18 cellular contexts compared by ENCODE assay signal in genomic region chr3:193509103-193509965, GRCh38. TPM values are rescaled to one million over a fixed set of nuclear protein-coding genes. Genes with fewer than 3 reads are reported as not detected.
"Had no signal": no experiment of that assay in that cellular context is flagged by ENCODE, and none has a peak within 500 bp of the region (broad histone marks: within the 10 kb centered on the region; RNA-seq: fewer than 3 reads in every experiment).

No MANE protein-coding gene starts in this region.

- H3K4me3 Mint-ChIP-seq: activated naive CD4-positive, alpha-beta T cell treated with anti-CD3 and anti-CD28 coated beads, Interleukin-2, amount 50 U/mL, for 24 hours; neural progenitor cell; stimulated activated memory B cell treated with anti-CD40 and anti-IgM and Interleukin-4, amounts not matched to agents 10 μg/mL and 1 μg/mL and 100 μg/mL, for 72 hours had no signal

- H3K27ac Mint-ChIP-seq: activated naive CD4-positive, alpha-beta T cell treated with anti-CD3 and anti-CD28 coated beads, Interleukin-2, amount 50 U/mL, for 24 hours; neural progenitor cell; stimulated activated memory B cell treated with anti-CD40 and anti-IgM and Interleukin-4, amounts not matched to agents 10 μg/mL and 1 μg/mL and 100 μg/mL, for 72 hours had no signal

- H3K27me3 ChIP-seq: brain microvascular endothelial cell, neural progenitor cell, pancreas had no signal

- DNase-seq: activated CD4-positive, alpha-beta T cell treated with anti-CD3 and anti-CD28 coated beads for 4 hours; activated CD8-positive, alpha-beta memory T cell treated with anti-CD3 and anti-CD28 coated beads for 24 hours; amniotic stem cell; brain microvascular endothelial cell; heart left ventricle; left ventricle myocardium inferior; pancreas; right cardiac atrium; T-helper 1 cell had no signal

- H3K4me1 Mint-ChIP-seq: activated naive CD4-positive, alpha-beta T cell treated with anti-CD3 and anti-CD28 coated beads, Interleukin-2, amount 50 U/mL, for 24 hours; neural progenitor cell; stimulated activated memory B cell treated with anti-CD40 and anti-IgM and Interleukin-4, amounts not matched to agents 10 μg/mL and 1 μg/mL and 100 μg/mL, for 72 hours had no signal

- H3K9me3 Mint-ChIP-seq: activated naive CD4-positive, alpha-beta T cell treated with anti-CD3 and anti-CD28 coated beads, Interleukin-2, amount 50 U/mL, for 24 hours; neural progenitor cell; stimulated activated memory B cell treated with anti-CD40 and anti-IgM and Interleukin-4, amounts not matched to agents 10 μg/mL and 1 μg/mL and 100 μg/mL, for 72 hours had no signal

- FAIRE-seq: frontal cortex, islet of Langerhans, pancreas had no signal

- ATAC-seq: heart left ventricle; pancreas; right cardiac atrium; stimulated activated memory B cell treated with anti-CD40 and anti-IgM and Interleukin-4, amounts not matched to agents 10 μg/mL and 1 μg/mL and 100 μg/mL, for 72 hours had no signal

- H3K4me2 ChIP-seq: neural progenitor cell had no signal

- H3K27ac ChIP-seq: brain microvascular endothelial cell, heart left ventricle, left ventricle myocardium inferior, neural progenitor cell, pancreas, SK-N-MC had no signal

- H3K36me3 Mint-ChIP-seq: activated naive CD4-positive, alpha-beta T cell treated with anti-CD3 and anti-CD28 coated beads, Interleukin-2, amount 50 U/mL, for 24 hours; neural progenitor cell; stimulated activated memory B cell treated with anti-CD40 and anti-IgM and Interleukin-4, amounts not matched to agents 10 μg/mL and 1 μg/mL and 100 μg/mL, for 72 hours had no signal

- H3K27me3 Mint-ChIP-seq: activated naive CD4-positive, alpha-beta T cell treated with anti-CD3 and anti-CD28 coated beads, Interleukin-2, amount 50 U/mL, for 24 hours; stimulated activated memory B cell treated with anti-CD40 and anti-IgM and Interleukin-4, amounts not matched to agents 10 μg/mL and 1 μg/mL and 100 μg/mL, for 72 hours had no signal

- H3K4me1 ChIP-seq: heart left ventricle, left ventricle myocardium inferior, neural progenitor cell, pancreas had no signal

- H3K4me3 ChIP-seq: heart left ventricle, left ventricle myocardium inferior, neural progenitor cell, pancreas, SK-N-MC had no signal

- H3K9ac ChIP-seq: neural progenitor cell had no signal

- H3K36me3 ChIP-seq: brain microvascular endothelial cell, heart left ventricle, left ventricle myocardium inferior, neural progenitor cell, pancreas had no signal

RNA-seq across cellular contexts. Expression of gene ATP13A4, which starts 45.4 kb away (rescaled TPM):
- total RNA-seq: chondrocyte, dermis microvascular lymphatic vessel endothelial cell, mesenteric fat pad had no signal
- polyA plus RNA-seq: heart left ventricle had no signal
